Comparison of ENCODE assay signal across 22 cellular contexts in the genomic region with DNA sequence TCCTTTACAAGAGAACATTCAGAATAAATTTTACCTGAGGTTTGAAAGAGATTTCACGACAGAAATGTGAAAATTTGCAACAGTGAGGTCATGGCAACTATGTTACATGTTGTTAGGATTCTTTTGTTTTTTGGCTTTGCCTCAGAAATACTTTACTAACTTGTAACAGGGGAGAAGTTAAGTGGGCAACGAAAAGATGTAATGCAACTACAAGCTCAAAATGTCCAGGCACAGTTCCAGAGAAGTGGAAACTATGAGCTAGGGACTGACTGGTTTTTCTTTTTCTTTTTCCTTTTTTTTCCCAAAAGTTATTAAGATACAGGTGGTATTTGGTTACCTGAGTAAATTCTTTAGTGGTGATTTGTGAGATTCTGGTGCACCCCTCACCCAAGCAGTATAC.
"Had no signal": no experiment of that assay in that cellular context is flagged by ENCODE, and none has a peak within 500 bp of the region (broad histone marks: within the 10 kb centered on the region; RNA-seq: fewer than 3 reads in every experiment).

No MANE protein-coding gene starts in this region.

- H3K27ac ChIP-seq: HL-60, KMS-11 had no signal

- H3K4me3 ChIP-seq: K562 had no signal

- H3K9ac ChIP-seq: KMS-11, SK-N-SH had no signal

- DNase-seq: Kasumi-1, MV-4-11, NCI-H1048, NCI-H1105, NCI-H1417, NCI-H1436 treated with DMSO at 0.1 percent for 48 hours, NCI-H1694, NCI-H187 treated with DMSO at 0.1 percent for 48 hours, NCI-H2029 treated with DMSO at 0.1 percent for 48 hours, NCI-H2227 treated with DMSO at 0.1 percent for 48 hours, NCI-H524, NCI-H526 treated with DMSO at 0.1 percent for 48 hours, NCI-H748 treated with DMSO at 0.1 percent for 48 hours, Right ventricle myocardium superior, RPMI8226, SIG-M5, SK-N-SH, SW 1271, T-cell had no signal

- H3K4me2 ChIP-seq: KMS-11, SK-N-SH had no signal

- H3K9me3 ChIP-seq: SK-N-SH had no signal

- H3K9me2 ChIP-seq: SK-N-SH had no signal
